13 cellular contexts compared by ENCODE assay signal in genomic region chr2:175418224-175418843, GRCh38.
"Had no signal": no experiment of that assay in that cellular context is flagged by ENCODE, and none has a peak within 500 bp of the region (broad histone marks: within the 10 kb centered on the region; RNA-seq: fewer than 3 reads in every experiment).

No MANE protein-coding gene starts in this region.

- H3K4me3 ChIP-seq: lung had no signal

- H3K27ac ChIP-seq: parathyroid adenoma had no signal

- ATAC-seq: activated naive CD4-positive, alpha-beta T cell treated with anti-CD3 and anti-CD28 coated beads, Interleukin-2, amount 50 U/mL, for 72 hours; activated T-cell treated with anti-CD3 and anti-CD28 coated beads, Interleukin-2, amount 50 U/mL, for 4 hours; left cardiac atrium had no signal

- DNase-seq: activated CD4-positive, alpha-beta memory T cell treated with anti-CD3 and anti-CD28 coated beads for 36 hours; activated CD4-positive, alpha-beta T cell treated with anti-CD3 and anti-CD28 coated beads for 1 hour; activated effector memory CD4-positive, alpha-beta T cell treated with anti-CD3 and anti-CD28 coated beads, Interleukin-2, amount 50 U/mL, for 16 hours; activated T-cell treated with anti-CD3 and anti-CD28 coated beads, Interleukin-2, amount 50 U/mL, for 4 hours; amniotic stem cell; hippocampal formation; left cardiac atrium; naive B cell; stimulated activated CD4-positive, alpha-beta T cell treated with anti-CD3 and anti-CD28 coated beads, Interleukin-15, amount 100 ng/mL, for 24 hours; stimulated activated CD4-positive, alpha-beta T cell treated with anti-CD3 and anti-CD28 coated beads, Interleukin-4, amount 100 ng/mL, for 24 hours had no signal

- H3K4me1 ChIP-seq: parathyroid adenoma had no signal
